Comparison of ENCODE assay signal across 9 cellular contexts in genomic region chr16:22006636-22007035, GRCh38. TPM values are rescaled to one million over a fixed set of nuclear protein-coding genes. Genes with fewer than 3 reads are reported as not detected.
DNase-seq lines count a peak whose midpoint lies in the region; ATAC-seq, FAIRE-seq and TF ChIP-seq lines count a peak whose summit lies in the region.
"Had no signal": no experiment of that assay in that cellular context is flagged by ENCODE, and none has a peak within 500 bp of the region (broad histone marks: within the 10 kb centered on the region; RNA-seq: fewer than 3 reads in every experiment).

No MANE protein-coding gene starts in this region.

- H3K9ac ChIP-seq in Loucy (ENCODE audit: low read depth, low read length, poor library complexity, severe bottlenecking): no peak overlapping the region
- no peak overlapping the region for H3K9ac ChIP-seq in K562 (ENCODE audit: insufficient read depth in 1 of 2, low read depth in 2 of 2, low read length in 2 of 2)
- H3K9ac ChIP-seq in neural progenitor cell: no peak overlapping the region

- no peaks in the 10 kb centered on the region for H3K27me3 Mint-ChIP-seq in Calu3 (ENCODE audit: unreplicated experiment)
- peaks cover 8% of the 10 kb centered on the region for H3K27me3 Mint-ChIP-seq in neural progenitor cell (ENCODE audit: insufficient read depth, low read depth)

- H3K9me1 ChIP-seq in K562 (ENCODE audit: control insufficient read depth, insufficient read depth, low read length): no peaks in the 10 kb centered on the region

- DNase-seq in Calu3 (no peak), K562 (ENCODE audit: extremely low read depth in 1 of 4, low spot score in 3 of 4) (no peak), neural progenitor cell (ENCODE audit: low spot score) (no peak), DMS53 treated with DMSO at 0.1 percent for 48 hours (lab: John Stamatoyannopoulos, UW; ENCODE audit: unreplicated experiment) (no peak)
- DNase-seq: ovary had no signal

- H3K79me2 ChIP-seq in Loucy (ENCODE audit: insufficient read depth, low read length): peaks cover 20% of the 10 kb centered on the region
- peaks cover 21% of the 10 kb centered on the region for H3K79me2 ChIP-seq in K562 (ENCODE audit: control insufficient read depth, insufficient read depth, low read length)
- peaks cover 34% of the 10 kb centered on the region for H3K79me2 ChIP-seq in neural progenitor cell (ENCODE audit: low read depth)

- H3K36me3 Mint-ChIP-seq in Calu3 (ENCODE audit: insufficient read depth, unreplicated experiment) (peaks cover 23% of the 10 kb centered on the region), neural progenitor cell (no peaks in the 10 kb centered on the region)

- TF ChIP-seq EP300 in K562 (IDR thresholded peaks at IDR 0.05; ENCODE audit: low read length): no peak

- in situ Hi-C loops in K562 (cut with MboI): no loop called here

- H3K27ac ChIP-seq in K562 (ENCODE audit: extremely low read depth, low read depth, low read length): no peak overlapping the region
- H3K27ac ChIP-seq in neural progenitor cell: no peak overlapping the region
- H3K27ac ChIP-seq: ovary had no signal

- peak overlapping the region; percentile 80 for H3K4me3 Mint-ChIP-seq in Calu3 (ENCODE audit: low read depth, unreplicated experiment)
- H3K4me3 Mint-ChIP-seq in neural progenitor cell: peak overlapping the region; percentile 87

- H3K4me3 ChIP-seq in Loucy (ENCODE audit: low read length, poor library complexity, severe bottlenecking): no peak overlapping the region
- no peak overlapping the region for H3K4me3 ChIP-seq in K562
- H3K4me3 ChIP-seq in neural progenitor cell: peak overlapping the region; percentile 100

- no peak for TF ChIP-seq POLR2A in K562 (conservative IDR thresholded peaks at IDR 0.05)

- no peaks in the 10 kb centered on the region for H3K9me2 ChIP-seq in Loucy (replicated peaks; ENCODE audit: low read depth, low read length)

- H3K9me3 Mint-ChIP-seq in Calu3 (ENCODE audit: low read depth, unreplicated experiment) (no peaks in the 10 kb centered on the region), neural progenitor cell (no peaks in the 10 kb centered on the region)

- H3K36me3 ChIP-seq in Loucy (ENCODE audit: insufficient read depth, low read length) (no peaks in the 10 kb centered on the region), K562 (ENCODE audit: control insufficient read depth, insufficient read depth, low read length) (no peaks in the 10 kb centered on the region), neural progenitor cell (no peaks in the 10 kb centered on the region)
- H3K36me3 ChIP-seq: ovary had no signal

- WGBS in K562 (ENCODE audit: insufficient coverage, low coverage, missing lambda C conversion rate): 47% methylated on average over 6 of the region's 6 CpGs

- H2AFZ ChIP-seq in Loucy (ENCODE audit: low read length) (no peak overlapping the region), K562 (ENCODE audit: low read depth, low read length) (no peak overlapping the region), neural progenitor cell (replicated peaks) (no peak overlapping the region)

- no TSS peak for BruUV-seq in Calu3 (replicated peaks; lab: Mats Ljungman, UMichigan)
- BruUV-seq in K562 (replicated peaks; lab: Mats Ljungman, UMichigan): no TSS peak

- peaks cover 10% of the 10 kb centered on the region for H4K20me1 ChIP-seq in Loucy (ENCODE audit: insufficient read depth, low read length, poor library complexity, severe bottlenecking)
- 0 out of 2 replicates have a peak, but pooled peaks cover 6% of the 10 kb centered on the region for H4K20me1 ChIP-seq in K562 (replicated peaks; ENCODE audit: control insufficient read depth, insufficient read depth, low read length)
- H4K20me1 ChIP-seq in neural progenitor cell (ENCODE audit: low read depth): peaks cover 27% of the 10 kb centered on the region

- H3K27me3 ChIP-seq in Loucy (ENCODE audit: insufficient read depth, low read length, poor library complexity, severe bottlenecking): no peaks in the 10 kb centered on the region
- peaks cover 0 to 4% of the 10 kb centered on the region in 2 experiments; a peak in 2 of 5 replicates for H3K27me3 ChIP-seq in K562 (ENCODE audit: control insufficient read depth in 2 of 2, insufficient read depth in 2 of 2, low read length in 2 of 2)
- peaks cover 13% of the 10 kb centered on the region for H3K27me3 ChIP-seq in neural progenitor cell
- H3K27me3 ChIP-seq: ovary had no signal

- ATAC-seq in K562: no peak
- no peak for ATAC-seq in HG02571 (IDR thresholded peaks at IDR 0.05; ENCODE audit: unreplicated experiment)
- no peak for ATAC-seq in HG03039 (IDR thresholded peaks at IDR 0.05; ENCODE audit: unreplicated experiment)

- POLR2A ChIA-PET in K562 (lab: Yijun Ruan, JAX): interaction anchor here (0.7 to 0.9 kb wide), 2 partner anchors 12 to 65 kb away, joined by 3 read pairs; no protein-coding TSS in a partner anchor

- H3F3A ChIP-seq in Loucy (ENCODE audit: low read depth) (0 out of 2 replicates have a peak, but pooled peaks cover 3% of the 10 kb centered on the region), neural progenitor cell (ENCODE audit: low read depth) (peaks cover 15% of the 10 kb centered on the region)

- no peak overlapping the region for H3K27ac Mint-ChIP-seq in Calu3 (ENCODE audit: unreplicated experiment)
- no peak overlapping the region for H3K27ac Mint-ChIP-seq in neural progenitor cell

- TF ChIP-seq RAD21 in K562 (CRISPR knock-in tag; conservative IDR thresholded peaks at IDR 0.05 in 1 of 2, IDR thresholded peaks at IDR 0.05 in 1 of 2): no peak

- H3K4me1 ChIP-seq in Loucy (ENCODE audit: insufficient read depth, low read length, poor library complexity, severe bottlenecking) (peaks cover 29% of the 10 kb centered on the region), K562 (replicated peaks in 1 of 2; ENCODE audit: control insufficient read depth in 2 of 2, insufficient read depth in 2 of 2, low read length in 2 of 2) (peaks cover 8 to 18% of the 10 kb centered on the region in 2 experiments; a peak in 4 of 5 replicates), neural progenitor cell (peaks cover 5% of the 10 kb centered on the region)

- H3K9me3 ChIP-seq in Loucy (ENCODE audit: insufficient read depth, low read depth, low read length) (no peaks in the 10 kb centered on the region), K562 (replicated peaks; ENCODE audit: control insufficient read depth, insufficient read depth, low read depth, low read length) (no peaks in the 10 kb centered on the region), neural progenitor cell (ENCODE audit: low read depth) (no peaks in the 10 kb centered on the region)
- H3K9me3 ChIP-seq: ovary had no signal

- no peak for FAIRE-seq in K562 (lab: Jason Lieb, UNC)

- H3K4me2 ChIP-seq in Loucy (ENCODE audit: low read depth, low read length, poor library complexity, severe bottlenecking) (peak overlapping the region; percentile 80), K562 (ENCODE audit: insufficient read depth, low read length) (peak overlapping the region; percentile 84; the same call in 1 of the 2 replicates), neural progenitor cell (peak overlapping the region; percentile 92)

- H3K4me1 Mint-ChIP-seq in Calu3 (ENCODE audit: low read depth, unreplicated experiment): peaks cover 31% of the 10 kb centered on the region
- peaks cover 16% of the 10 kb centered on the region for H3K4me1 Mint-ChIP-seq in neural progenitor cell

- intact Hi-C loops in Calu3 (cut with micrococcal nuclease; ENCODE audit: unreplicated experiment) (no loop called here), K562 (cut with micrococcal nuclease) (no loop called here)

- TF ChIP-seq CTCF in Calu3 (IDR thresholded peaks at IDR 0.05; ENCODE audit: unreplicated experiment) (no peak), Loucy (conservative IDR thresholded peaks at IDR 0.05; ENCODE audit: low read length) (no peak), K562 (IDR thresholded peaks at IDR 0.05 in 2 of 3, conservative IDR thresholded peaks at IDR 0.05 in 1 of 3; ENCODE audit: insufficient read depth in 2 of 3, low read depth in 1 of 3, low read length in 3 of 3) (no peak), neural progenitor cell (IDR thresholded peaks at IDR 0.05) (no peak)

- CTCF ChIA-PET in Calu3 (lab: Charles Lee) (interaction anchor here (2.2 kb wide), 1 partner anchor 71 kb away, joined by 33 read pairs; no protein-coding TSS in a partner anchor), K562 (lab: Yijun Ruan, JAX; ENCODE audit: low intra/inter-chr PET ratio) (interaction anchor here (1.3 kb wide), 1 partner anchor 181 kb away, joined by 3 read pairs; no protein-coding TSS in a partner anchor)

RNA-seq across cellular contexts. Expression of gene MOSMO, which starts 1.3 kb away (rescaled TPM):
- total RNA-seq in Calu3 (2022) (24.0 and 30.1 TPM in 2 replicates), K562 (2014; rRNA removed) (3.7 and 6.3 TPM in 2 replicates), K562 (2014; rRNA removed; fragmentation: Illumina TruSeq; extraction: Trizol) (7.7 and 9.0 TPM in 2 replicates), K562 (2015; rRNA removed; fragmentation: Illumina TruSeq; extraction: Trizol) (9.0 and 10.4 TPM in 2 replicates), K562 (2021) (5.4 and 7.6 TPM in 2 replicates), neural progenitor cell (ENCODE audit: low replicate concordance) (22.9 and 35.2 TPM in 2 replicates)
- total RNA-seq in K562 (2011; cell fraction: chromatin; rRNA removed; ENCODE audit: low replicate concordance): 7.5 and 17.7 TPM in 2 replicates
- 4.7 and 5.3 TPM in 2 replicates for total RNA-seq in K562 (2011; cell fraction: nucleolus; rRNA removed)
- 11.8 and 17.6 TPM in 2 replicates for total RNA-seq in K562 (2011; cell fraction: nucleoplasm; rRNA removed)
- polyA plus RNA-seq in K562 (2011; rRNA removed) (11.3 and 13.3 TPM in 2 replicates), K562 (2014; fragmentation: Illumina TruSeq; extraction: Trizol) (9.1 and 9.3 TPM in 2 replicates), K562 (2014; fragmentation: Nextera tagmentation; extraction: Ambion mirVana) (1 to 10 TPM; 1.9 to 2.0 TPM), K562 (2014; rRNA removed) (7.1 and 9.9 TPM in 2 replicates)
- 5.2 and 7.1 TPM in 2 replicates for polyA plus RNA-seq in K562 (2011; cell fraction: cytosol; rRNA removed)
- 14.5 and 17.2 TPM in 2 replicates for polyA plus RNA-seq in K562 (2011; cell fraction: nucleus; rRNA removed)
- polyA plus RNA-seq in K562 (2012): 7.7 and 9.9 TPM in 2 replicates
- 5.8 and 7.7 TPM in 2 replicates for polyA minus RNA-seq in K562 (2011; rRNA and poly(A)+ RNA removed)
- 2.8 and 3.3 TPM in 2 replicates for polyA minus RNA-seq in K562 (2011; cell fraction: cytosol; rRNA and poly(A)+ RNA removed)
- polyA minus RNA-seq in K562 (2011; cell fraction: nucleus; rRNA and poly(A)+ RNA removed): 7.3 and 9.2 TPM in 2 replicates

RNA-seq across cellular contexts. Expression of gene PDZD9, which starts 5.7 kb away (rescaled TPM):
- not detected in 2 replicates for total RNA-seq in Calu3 (2022)
- not detected in 2 replicates for total RNA-seq in K562 (2011; cell fraction: chromatin; rRNA removed; ENCODE audit: low replicate concordance)
- total RNA-seq in K562 (2011; cell fraction: nucleolus; rRNA removed): not detected in 2 replicates
- total RNA-seq in K562 (2011; cell fraction: nucleoplasm; rRNA removed): not detected in 2 replicates
- total RNA-seq in K562 (2014; rRNA removed): not detected in 2 replicates
- not detected in 2 replicates for total RNA-seq in K562 (2014; rRNA removed; fragmentation: Illumina TruSeq; extraction: Trizol)
- total RNA-seq in K562 (2015; rRNA removed; fragmentation: Illumina TruSeq; extraction: Trizol): not detected in 2 replicates
- total RNA-seq in K562 (2021): not detected in 2 replicates
- not detected in 2 replicates for polyA plus RNA-seq in K562 (2011; rRNA removed)
- polyA plus RNA-seq in K562 (2011; cell fraction: cytosol; rRNA removed): not detected in 2 replicates
- polyA plus RNA-seq in K562 (2011; cell fraction: nucleus; rRNA removed): not detected in 2 replicates
- 0.14 and 0.15 TPM in 2 replicates for polyA plus RNA-seq in K562 (2012)
- not detected in 2 replicates for polyA plus RNA-seq in K562 (2014; fragmentation: Illumina TruSeq; extraction: Trizol)
- polyA plus RNA-seq in K562 (2014; fragmentation: Nextera tagmentation; extraction: Ambion mirVana): under 1 TPM; 0.06 to 0.08 TPM
- not detected in 2 replicates for polyA plus RNA-seq in K562 (2014; rRNA removed)
- not detected in 2 replicates for polyA minus RNA-seq in K562 (2011; rRNA and poly(A)+ RNA removed)
- polyA minus RNA-seq in K562 (2011; cell fraction: cytosol; rRNA and poly(A)+ RNA removed): not detected in 2 replicates
- not detected in 2 replicates for polyA minus RNA-seq in K562 (2011; cell fraction: nucleus; rRNA and poly(A)+ RNA removed)
- not detected in 2 replicates for total RNA-seq in neural progenitor cell (ENCODE audit: low replicate concordance)
- total RNA-seq: dermis blood vessel endothelial cell, ovary had no signal
- polyA plus RNA-seq: ovary had no signal

RNA-seq across cellular contexts. Expression of gene UQCRC2, which starts 53.5 kb away (rescaled TPM):
- total RNA-seq in Calu3 (2022) (328 and 343 TPM in 2 replicates), K562 (2014; rRNA removed) (177 and 222 TPM in 2 replicates), K562 (2014; rRNA removed; fragmentation: Illumina TruSeq; extraction: Trizol) (398 and 437 TPM in 2 replicates), K562 (2015; rRNA removed; fragmentation: Illumina TruSeq; extraction: Trizol) (384 and 413 TPM in 2 replicates), K562 (2021) (319 and 329 TPM in 2 replicates), neural progenitor cell (ENCODE audit: low replicate concordance) (175 and 206 TPM in 2 replicates)
- 251 and 452 TPM in 2 replicates for total RNA-seq in K562 (2011; cell fraction: chromatin; rRNA removed; ENCODE audit: low replicate concordance)
- total RNA-seq in K562 (2011; cell fraction: nucleolus; rRNA removed): 131 and 173 TPM in 2 replicates
- total RNA-seq in K562 (2011; cell fraction: nucleoplasm; rRNA removed): 216 and 244 TPM in 2 replicates
- polyA plus RNA-seq in K562 (2011; rRNA removed) (426 and 516 TPM in 2 replicates), K562 (2014; fragmentation: Illumina TruSeq; extraction: Trizol) (299 and 316 TPM in 2 replicates), K562 (2014; fragmentation: Nextera tagmentation; extraction: Ambion mirVana) (100 to 1,000 TPM; 284 to 424 TPM), K562 (2014; rRNA removed) (250 and 291 TPM in 2 replicates)
- polyA plus RNA-seq in K562 (2011; cell fraction: cytosol; rRNA removed): 160 and 274 TPM in 2 replicates
- polyA plus RNA-seq in K562 (2011; cell fraction: nucleus; rRNA removed): 298 and 366 TPM in 2 replicates
- polyA plus RNA-seq in K562 (2012): 317 and 421 TPM in 2 replicates
- 744 and 857 TPM in 2 replicates for polyA minus RNA-seq in K562 (2011; rRNA and poly(A)+ RNA removed)
- 153 and 211 TPM in 2 replicates for polyA minus RNA-seq in K562 (2011; cell fraction: cytosol; rRNA and poly(A)+ RNA removed)
- polyA minus RNA-seq in K562 (2011; cell fraction: nucleus; rRNA and poly(A)+ RNA removed): 115 and 197 TPM in 2 replicates
